7 cellular contexts compared by ENCODE assay signal in the genomic region with DNA sequence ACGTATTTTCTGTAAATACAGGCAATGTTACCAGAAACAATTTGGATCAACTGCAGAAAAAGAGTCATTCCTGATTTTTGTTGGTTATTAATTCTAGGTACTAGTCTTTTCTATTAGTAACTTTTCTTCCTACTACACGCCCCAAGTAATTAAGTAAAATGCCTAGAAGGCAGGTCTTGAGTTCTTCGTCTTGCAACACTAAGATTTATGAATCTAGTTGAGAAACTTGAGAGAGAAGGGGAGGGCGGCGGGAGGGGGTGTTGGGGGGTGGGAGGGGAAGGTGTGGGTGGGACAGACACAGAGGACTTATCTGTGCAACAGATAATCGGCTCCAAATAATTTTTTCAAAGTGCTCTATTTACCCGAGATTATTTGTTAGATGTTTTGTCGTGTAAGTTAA. TPM values are rescaled to one million over a fixed set of nuclear protein-coding genes. Genes with fewer than 3 reads are reported as not detected.
DNase-seq lines count a peak whose midpoint lies in the region; ATAC-seq and TF ChIP-seq lines count a peak whose summit lies in the region.

No MANE protein-coding gene starts in this region.

- H3K4me3 ChIP-seq in fibroblast of pulmonary artery (replicated peaks; ENCODE audit: low read depth, low read length): peak overlapping the region; percentile 72

- peak overlapping the region; percentile 91 for H3K27ac Mint-ChIP-seq in HFFc6
- peak overlapping the region; percentile 98 for H3K27ac Mint-ChIP-seq in stimulated activated effector memory CD8-positive, alpha-beta T cell treated with anti-CD3 and anti-CD28 coated beads, Interleukin-12 subunit alpha, Interleukin-12 subunit beta, amount 100 ng/mL, for 72 hours

- peak overlapping the region; percentile 94 for H3K4me3 Mint-ChIP-seq in HFFc6
- peak overlapping the region; percentile 84 for H3K4me3 Mint-ChIP-seq in stimulated activated effector memory CD8-positive, alpha-beta T cell treated with anti-CD3 and anti-CD28 coated beads, Interleukin-12 subunit alpha, Interleukin-12 subunit beta, amount 100 ng/mL, for 72 hours

- ATAC-seq in stimulated activated effector memory CD8-positive, alpha-beta T cell treated with anti-CD3 and anti-CD28 coated beads, Interleukin-12 subunit alpha, Interleukin-12 subunit beta, amount 100 ng/mL, for 72 hours: no peak
- ATAC-seq in GM19397 (IDR thresholded peaks at IDR 0.05; ENCODE audit: unreplicated experiment): no peak
- no peak for ATAC-seq in GM19455 (IDR thresholded peaks at IDR 0.05; ENCODE audit: unreplicated experiment)

- no peaks in the 10 kb centered on the region for H3K27me3 Mint-ChIP-seq in HFFc6 (ENCODE audit: insufficient read depth)

- DNase-seq in HFFc6 (no peak), SKM-1 treated with dmso at 0.1 percent for 144 hours (lab: John Stamatoyannopoulos, UW; ENCODE audit: unreplicated experiment) (peak; percentile 1), fibroblast of pulmonary artery (ENCODE audit: low read depth) (no peak), DMS153 treated with DMSO at 0.1 percent for 48 hours (lab: John Stamatoyannopoulos, UW; ENCODE audit: unreplicated experiment) (no peak)
- no peak for DNase-seq in stimulated activated effector memory CD8-positive, alpha-beta T cell treated with anti-CD3 and anti-CD28 coated beads, Interleukin-12 subunit alpha, Interleukin-12 subunit beta, amount 100 ng/mL, for 72 hours (ENCODE audit: low spot score in 2 of 2)

- no peaks in the 10 kb centered on the region for H3K9me3 Mint-ChIP-seq in HFFc6
- H3K9me3 Mint-ChIP-seq in stimulated activated effector memory CD8-positive, alpha-beta T cell treated with anti-CD3 and anti-CD28 coated beads, Interleukin-12 subunit alpha, Interleukin-12 subunit beta, amount 100 ng/mL, for 72 hours: no peaks in the 10 kb centered on the region

- TF ChIP-seq CTCF in HFFc6 (IDR thresholded peaks at IDR 0.05) (no peak), fibroblast of pulmonary artery (IDR thresholded peaks at IDR 0.05; ENCODE audit: low read length, missing control alignments) (no peak)

- H3K4me1 Mint-ChIP-seq in HFFc6 (ENCODE audit: low read depth): peaks cover 26% of the 10 kb centered on the region
- H3K4me1 Mint-ChIP-seq in stimulated activated effector memory CD8-positive, alpha-beta T cell treated with anti-CD3 and anti-CD28 coated beads, Interleukin-12 subunit alpha, Interleukin-12 subunit beta, amount 100 ng/mL, for 72 hours: peaks cover 23% of the 10 kb centered on the region

- H3K36me3 Mint-ChIP-seq in HFFc6 (ENCODE audit: low read depth): peaks cover 6% of the 10 kb centered on the region; the same call in 1 of the 2 replicates
- peaks cover 57% of the 10 kb centered on the region for H3K36me3 Mint-ChIP-seq in stimulated activated effector memory CD8-positive, alpha-beta T cell treated with anti-CD3 and anti-CD28 coated beads, Interleukin-12 subunit alpha, Interleukin-12 subunit beta, amount 100 ng/mL, for 72 hours

RNA-seq across cellular contexts. Expression of gene RAP2C, which starts 3.0 kb away (rescaled TPM):
- 10 to 100 TPM; 25.1 to 34.0 (median 30.0) TPM for total RNA-seq in HFFc6 (2021; fragmentation: NEBNext Ultra II Directional; extraction: Animal tissue kit (Norgen Biotek cat#: 25700))
